Comparison of ENCODE assay signal across 20 cellular contexts in the genomic region with DNA sequence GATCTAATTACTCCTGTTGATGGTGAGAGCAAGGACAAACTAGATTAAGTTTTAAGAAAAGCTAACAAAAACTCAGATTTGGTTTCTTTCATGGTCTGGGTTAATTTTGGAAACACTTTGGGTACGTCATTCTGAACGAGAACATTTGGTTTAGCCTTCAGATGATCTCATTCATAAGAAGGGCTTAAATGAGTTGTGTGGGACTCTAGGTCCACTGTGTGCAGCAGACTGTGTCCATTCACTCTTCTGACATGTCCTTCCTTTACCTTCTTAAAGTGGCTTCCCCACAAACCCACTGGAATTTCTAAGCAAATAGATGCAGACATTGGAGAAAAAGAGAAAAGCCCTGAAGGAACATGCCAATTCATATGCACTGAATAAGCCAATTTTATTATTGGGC.
DNase-seq lines count a peak whose midpoint lies in the region; ATAC-seq and TF ChIP-seq lines count a peak whose summit lies in the region.
"Had no signal": no experiment of that assay in that cellular context is flagged by ENCODE, and none has a peak within 500 bp of the region (broad histone marks: within the 10 kb centered on the region; RNA-seq: fewer than 3 reads in every experiment).

No MANE protein-coding gene starts in this region.

- no peak overlapping the region for H3K4me3 ChIP-seq in RWPE2 (ENCODE audit: severe bottlenecking)
- H3K4me3 ChIP-seq: ascending aorta, heart right ventricle, lower lobe of right lung, right lobe of liver, upper lobe of right lung had no signal

- ATAC-seq in GM18868 (IDR thresholded peaks at IDR 0.05; ENCODE audit: unreplicated experiment) (peak; percentile 83), HG02885 (IDR thresholded peaks at IDR 0.05; ENCODE audit: poor library complexity, unreplicated experiment) (peak; percentile 96), RWPE2 (ENCODE audit: low read depth) (0 out of 3 replicates have a peak, but pooled peaks have one; percentile 19), HG03045 (IDR thresholded peaks at IDR 0.05; ENCODE audit: unreplicated experiment) (no peak)
- ATAC-seq: effector memory CD8-positive, alpha-beta T cell; heart right ventricle; lower lobe of right lung; right lobe of liver; upper lobe of right lung had no signal

- H3K27ac ChIP-seq in RWPE2 (ENCODE audit: poor library complexity, severe bottlenecking): no peak overlapping the region
- H3K27ac ChIP-seq: ascending aorta, heart right ventricle, lower lobe of right lung, right lobe of liver, RWPE1, upper lobe of right lung had no signal

- no peak for TF ChIP-seq CTCF in RWPE2 (IDR thresholded peaks at IDR 0.05; ENCODE audit: poor library complexity, severe bottlenecking)

- H3K36me3 ChIP-seq in RWPE2 (ENCODE audit: low read depth): no peaks in the 10 kb centered on the region
- H3K36me3 ChIP-seq: ascending aorta, heart right ventricle, lower lobe of right lung, right lobe of liver, upper lobe of right lung had no signal

- DNase-seq in RWPE2 (ENCODE audit: low spot score): no peak
- DNase-seq in renal cortical epithelial cell (ENCODE audit: low read depth): peak; percentile 34
- DNase-seq in A172 (ENCODE audit: low spot score): no peak
- no peak for DNase-seq in NCI-H1694 treated with DMSO at 0.1 percent for 48 hours (lab: John Stamatoyannopoulos, UW)
- DNase-seq: activated naive CD4-positive, alpha-beta T cell treated with anti-CD3 and anti-CD28 coated beads, Interleukin-2, amount 10 ng/mL, durations not matched to agents 7 days and 5 days; DND-41; effector memory CD8-positive, alpha-beta T cell; GOT3; heart right ventricle; immature natural killer cell; lower lobe of right lung; NCI-H1436 treated with DMSO at 0.1 percent for 48 hours; NCI-H345; right lobe of liver; upper lobe of right lung had no signal

- peaks cover under 1% of the 10 kb centered on the region for H3K27me3 ChIP-seq in RWPE2 (ENCODE audit: insufficient read depth, poor library complexity, severe bottlenecking)
- H3K27me3 ChIP-seq: ascending aorta, right lobe of liver, upper lobe of right lung had no signal

- H3K9me3 ChIP-seq in RWPE2 (ENCODE audit: severe bottlenecking): no peaks in the 10 kb centered on the region
- H3K9me3 ChIP-seq: ascending aorta, lower lobe of right lung, right lobe of liver, upper lobe of right lung had no signal

- H3K4me1 ChIP-seq in RWPE2 (ENCODE audit: insufficient read depth, poor library complexity, severe bottlenecking): no peaks in the 10 kb centered on the region
- H3K4me1 ChIP-seq: ascending aorta, heart right ventricle, lower lobe of right lung, right lobe of liver, upper lobe of right lung had no signal
